In genomic region chr6:148521158-148521557, GRCh38 we compare ENCODE assay signal across 11 cellular contexts.
DNase-seq lines count a peak whose midpoint lies in the region; ATAC-seq and TF ChIP-seq lines count a peak whose summit lies in the region.
"Had no signal": no experiment of that assay in that cellular context is flagged by ENCODE, and none has a peak within 500 bp of the region (broad histone marks: within the 10 kb centered on the region; RNA-seq: fewer than 3 reads in every experiment).

No MANE protein-coding gene starts in this region.

- peaks cover 0 to 48% of the 10 kb centered on the region in 2 donors for H3K36me3 ChIP-seq in left lung

- TF ChIP-seq CTCF in left lung (IDR thresholded peaks at IDR 0.05): no peak

- H3K27ac ChIP-seq in layer of hippocampus (ENCODE audit: low read depth, low read length) (peak overlapping the region; percentile 66), substantia nigra (ENCODE audit: low read depth, low read length, poor library complexity, severe bottlenecking) (peak overlapping the region; percentile 73), left lung (peak overlapping the region in 1 of 2 donors; percentile 34)
- H3K27ac ChIP-seq: SJCRH30 had no signal

- no peaks in the 10 kb centered on the region for H3K9me3 ChIP-seq in left lung
- H3K9me3 ChIP-seq: SJCRH30 had no signal

- intact Hi-C loops in left lung (cut with DNase I): no loop called here

- DNase-seq in LHCN-M2 (ENCODE audit: low read depth) (peak; percentile 55), astrocyte of the hippocampus (ENCODE audit: low read depth, low spot score) (peak; percentile 18), substantia nigra (lab: John Stamatoyannopoulos, UW) (peak in 5 of 49 donors; percentile 27 to 61 (median 34)), left lung (no peak), NCI-H82 (lab: John Stamatoyannopoulos, UW) (no peak)
- DNase-seq: activated CD4-positive, alpha-beta T cell treated with anti-CD3 and anti-CD28 coated beads, Interleukin-2, amount 50 U/mL, for 1 hour; activated naive CD8-positive, alpha-beta T cell treated with anti-CD3 and anti-CD28 coated beads, Interleukin-2, amount 10 ng/mL, durations not matched to agents 7 days and 5 days; NCI-H446; SJCRH30 had no signal

- ATAC-seq in GM18858 (IDR thresholded peaks at IDR 0.05; ENCODE audit: unreplicated experiment) (no peak), left lung (no peak)

- H3K27me3 ChIP-seq in layer of hippocampus (ENCODE audit: control insufficient read depth, insufficient read depth, low read length): no peaks in the 10 kb centered on the region
- no peaks in the 10 kb centered on the region for H3K27me3 ChIP-seq in left lung
- H3K27me3 ChIP-seq: SJCRH30 had no signal

- peaks cover 0 to 6% of the 10 kb centered on the region in 2 donors for H3K4me1 ChIP-seq in left lung

- H3K4me3 ChIP-seq in left lung: no peak overlapping the region
- H3K4me3 ChIP-seq: SJCRH30 had no signal

Comparison
In these comparisons a context has a peak if more than half of its experiments do, and no peak if none do; other contexts are left out.
1. DNase-seq: peak in LHCN-M2 (single experiment) and astrocyte of the hippocampus (single experiment); none in left lung (0 of 2) and NCI-H82 (single experiment).